1 cellular context compared by ENCODE assay signal in genomic region chr12:132188451-132189298, GRCh38.
TF ChIP-seq lines count a peak whose summit lies in the region.

No MANE protein-coding gene starts in this region.

TF ChIP-seq in IMR-90, 13 proteins besides CTCF, POLR2A, EP300 and RAD21 (continued from another document):
- TF ChIP-seq MXI1 (IDR thresholded peaks at IDR 0.05; ENCODE audit: borderline replicate concordance, low read depth, low read length) (no peak), MAZ (IDR thresholded peaks at IDR 0.05; ENCODE audit: borderline replicate concordance, low read depth, low read length) (no peak)
